1 cellular context compared by ENCODE assay signal in the genomic region with DNA sequence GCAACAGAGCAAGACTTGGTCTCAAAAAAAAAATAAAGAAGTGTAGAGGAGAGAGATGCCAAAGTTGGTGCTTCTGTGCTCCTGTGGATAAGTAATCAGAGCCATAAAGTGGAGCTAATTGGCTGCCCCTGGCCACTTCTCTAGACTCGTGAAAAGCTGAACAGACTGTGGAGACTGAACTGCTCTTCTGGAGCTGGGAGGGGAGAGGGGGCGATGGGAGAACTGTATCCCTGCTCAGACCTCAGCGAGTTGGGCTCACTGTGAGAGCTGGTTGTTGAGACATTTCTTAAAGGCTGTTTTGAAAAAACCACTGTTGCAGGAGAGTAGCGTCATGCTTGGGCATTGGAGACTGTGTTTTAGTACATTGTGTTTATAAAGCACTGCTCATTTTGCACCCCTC.
TF ChIP-seq lines count a peak whose summit lies in the region.

No MANE protein-coding gene starts in this region.

TF ChIP-seq in IMR-90, 13 proteins besides CTCF, POLR2A, EP300 and RAD21 (continued from another document):
- TF ChIP-seq ELK1 (IDR thresholded peaks at IDR 0.05; ENCODE audit: borderline replicate concordance, low read depth, low read length), result no peak
- no peak for TF ChIP-seq FOS (IDR thresholded peaks at IDR 0.05; ENCODE audit: low read depth, low read length)
- TF ChIP-seq CEBPB (IDR thresholded peaks at IDR 0.05; ENCODE audit: low read depth, low read length), result no peak
- no peak for TF ChIP-seq MAFK (IDR thresholded peaks at IDR 0.05; ENCODE audit: low read depth, low read length)
- TF ChIP-seq RCOR1 (IDR thresholded peaks at IDR 0.05; ENCODE audit: insufficient replicate concordance, low read length), result no peak
- no peak for TF ChIP-seq MAZ (IDR thresholded peaks at IDR 0.05; ENCODE audit: borderline replicate concordance, low read depth, low read length)
- TF ChIP-seq SMC3 (IDR thresholded peaks at IDR 0.05; ENCODE audit: low read depth, low read length), result no peak
- TF ChIP-seq RFX5 (IDR thresholded peaks at IDR 0.05; ENCODE audit: low read depth, low read length), result no peak
- TF ChIP-seq, protein P1, sequence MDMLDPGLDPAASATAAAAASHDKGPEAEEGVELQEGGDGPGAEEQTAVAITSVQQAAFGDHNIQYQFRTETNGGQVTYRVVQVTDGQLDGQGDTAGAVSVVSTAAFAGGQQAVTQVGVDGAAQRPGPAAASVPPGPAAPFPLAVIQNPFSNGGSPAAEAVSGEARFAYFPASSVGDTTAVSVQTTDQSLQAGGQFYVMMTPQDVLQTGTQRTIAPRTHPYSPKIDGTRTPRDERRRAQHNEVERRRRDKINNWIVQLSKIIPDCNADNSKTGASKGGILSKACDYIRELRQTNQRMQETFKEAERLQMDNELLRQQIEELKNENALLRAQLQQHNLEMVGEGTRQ (IDR thresholded peaks at IDR 0.05; ENCODE audit: low read depth, low read length), result no peak
